Comparison of ENCODE assay signal across 26 cellular contexts in the genomic region with DNA sequence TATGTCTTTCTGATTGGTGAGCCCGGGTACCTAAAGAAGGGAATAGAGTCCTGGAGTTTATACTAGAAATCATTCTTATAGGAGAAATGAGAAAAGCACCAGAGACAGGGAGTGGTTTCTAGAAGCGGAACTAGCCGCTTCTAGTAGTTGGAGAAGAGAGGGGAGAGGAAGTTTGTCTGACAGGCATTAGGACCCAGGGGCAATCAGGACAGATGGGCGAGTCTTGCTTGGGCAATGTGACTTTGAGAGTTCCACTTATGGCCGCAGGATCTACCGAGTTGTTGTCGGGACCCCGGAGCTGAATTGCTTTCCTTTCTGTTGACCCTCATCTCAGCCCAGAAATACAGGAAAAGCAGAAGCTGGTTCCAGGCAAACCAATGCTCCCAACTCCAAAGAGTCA.
"Had no signal": no experiment of that assay in that cellular context is flagged by ENCODE, and none has a peak within 500 bp of the region (broad histone marks: within the 10 kb centered on the region; RNA-seq: fewer than 3 reads in every experiment).

No MANE protein-coding gene starts in this region.

- H2AFZ ChIP-seq: hepatocyte, neural progenitor cell, parathyroid adenoma had no signal

- H3K4me3 ChIP-seq: coronary artery, esophagus muscularis mucosa, gastroesophageal sphincter, heart left ventricle, hepatocyte, lung, neural progenitor cell, smooth muscle cell, thoracic aorta, tibial nerve, upper lobe of left lung had no signal

- ATAC-seq: foreskin keratinocyte; gastroesophageal sphincter; heart left ventricle; left lobe of liver; naive thymus-derived CD4-positive, alpha-beta T cell; sciatic nerve; stimulated activated effector memory CD8-positive, alpha-beta T cell treated with anti-CD3 and anti-CD28 coated beads, Interleukin-12 subunit alpha, Interleukin-12 subunit beta, amount 100 ng/mL, for 72 hours; stimulated activated naive CD8-positive, alpha-beta T cell treated with anti-CD3 and anti-CD28 coated beads, Interleukin-15, Interleukin-2, amounts not matched to agents 100 U/mL and 50 U/mL, for 24 hours had no signal

- DNase-seq: dermis blood vessel endothelial cell; effector memory CD4-positive, alpha-beta T cell; foreskin keratinocyte; heart left ventricle; kidney; mesenchymal stem cell; naive thymus-derived CD4-positive, alpha-beta T cell; stimulated activated CD4-positive, alpha-beta T cell treated with anti-CD3 and anti-CD28 coated beads, Interleukin-12 subunit alpha, Interleukin-12 subunit beta, amount 100 ng/mL, for 4 hours; stimulated activated CD4-positive, alpha-beta T cell treated with anti-CD3 and anti-CD28 coated beads, Interleukin-1b, Interleukin-23, amount 100 ng/mL, for 48 hours; stimulated activated CD4-positive, alpha-beta T cell treated with anti-CD3 and anti-CD28 coated beads, Interleukin-4, amount 100 ng/mL, for 1 hour; stimulated activated naive CD8-positive, alpha-beta T cell treated with anti-CD3 and anti-CD28 coated beads, Interleukin-15, Interleukin-2, amounts not matched to agents 100 U/mL and 50 U/mL, for 24 hours; substantia nigra; upper lobe of left lung had no signal

- H3K9ac ChIP-seq: neural progenitor cell, parathyroid adenoma had no signal

- H3K27me3 ChIP-seq: esophagus muscularis mucosa, foreskin keratinocyte, gastroesophageal sphincter, heart left ventricle, hepatocyte, neural progenitor cell, tibial nerve, upper lobe of left lung had no signal

- H3K36me3 ChIP-seq: esophagus muscularis mucosa, gastroesophageal sphincter, heart left ventricle, neural progenitor cell, thoracic aorta, tibial nerve, upper lobe of left lung had no signal

- H3K27ac ChIP-seq: coronary artery, esophagus muscularis mucosa, foreskin keratinocyte, gastroesophageal sphincter, heart left ventricle, hepatocyte, neural progenitor cell, parathyroid adenoma, thoracic aorta, tibial nerve, upper lobe of left lung had no signal

- H3K79me2 ChIP-seq: hepatocyte, parathyroid adenoma had no signal

- H3K4me2 ChIP-seq: hepatocyte, neural progenitor cell, smooth muscle cell had no signal

- H3K4me1 ChIP-seq: esophagus muscularis mucosa, foreskin keratinocyte, gastroesophageal sphincter, heart left ventricle, neural progenitor cell, parathyroid adenoma, tibial nerve, upper lobe of left lung had no signal
